In the genomic region with DNA sequence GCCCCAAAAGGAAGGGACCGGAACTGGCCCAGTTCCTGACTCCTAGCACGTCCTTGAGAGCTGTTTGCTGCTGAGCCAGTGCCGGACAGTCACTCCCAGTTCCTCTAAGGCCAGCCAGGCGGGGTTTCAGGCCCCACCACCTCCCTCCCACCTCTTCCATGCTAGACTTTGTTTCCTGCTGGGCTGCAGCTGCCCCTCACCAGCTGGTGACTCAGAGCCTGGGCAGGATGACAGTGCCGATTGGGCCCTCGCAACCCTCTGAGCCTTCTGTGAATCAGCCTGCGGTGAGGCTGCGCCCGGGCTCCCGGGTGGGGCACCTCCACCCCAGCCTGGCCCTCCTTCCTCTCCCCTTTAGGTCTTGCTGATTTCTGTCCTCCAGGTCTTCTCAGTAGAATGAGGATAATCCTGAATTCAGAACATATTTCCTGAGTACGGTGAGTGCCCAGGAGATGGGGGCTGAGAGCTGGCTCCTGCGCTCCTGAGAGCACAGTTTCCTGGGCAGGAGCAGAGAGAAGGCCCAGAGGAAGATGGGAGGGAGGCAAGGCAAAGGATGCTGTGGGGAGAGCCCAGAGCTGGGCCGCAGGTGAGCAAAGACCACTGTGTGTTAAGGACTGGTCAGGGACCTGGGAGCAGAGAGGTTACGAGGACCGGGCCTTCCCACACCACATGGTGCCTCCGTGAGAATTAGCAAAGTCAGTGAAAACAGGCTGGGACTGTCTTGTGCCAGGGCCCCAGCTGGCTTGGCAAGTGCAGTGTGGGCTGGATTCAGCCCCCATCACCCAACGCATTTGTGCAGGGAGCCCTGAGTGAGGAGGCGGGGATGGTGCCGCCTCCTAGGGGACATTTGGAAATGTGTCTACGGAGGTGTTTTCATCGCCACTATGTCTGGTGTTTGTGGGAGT, we compare ENCODE assay signal across 8 cellular contexts. TPM values are rescaled to one million over a fixed set of nuclear protein-coding genes. Genes with fewer than 3 reads are reported as not detected.
DNase-seq lines count a peak whose midpoint lies in the region; ATAC-seq and TF ChIP-seq lines count a peak whose summit lies in the region.

No MANE protein-coding gene starts in this region.

- H3K4me1 ChIP-seq in skeletal muscle satellite cell (ENCODE audit: control insufficient read depth, insufficient read depth, low read length), result peaks cover 58% of the 10 kb centered on the region

- TF ChIP-seq CTCF in WI38 (IDR thresholded peaks at IDR 0.05; ENCODE audit: low read depth, low read length), result peak; percentile 26
- TF ChIP-seq CTCF in brain microvascular endothelial cell (IDR thresholded peaks at IDR 0.05; ENCODE audit: low read depth, low read length, missing control alignments), result peak; percentile 59

- peak overlapping the region; percentile 68 for H3K4me3 ChIP-seq in WI38 (ENCODE audit: low read depth, low read length)
- H3K4me3 ChIP-seq in brain microvascular endothelial cell (ENCODE audit: low read depth, low read length), result peak overlapping the region; percentile 44
- H3K4me3 ChIP-seq in skeletal muscle satellite cell (ENCODE audit: low read length), result peak overlapping the region; percentile 72

- H3K27ac ChIP-seq in brain microvascular endothelial cell, result peak overlapping the region; percentile 72

- ATAC-seq in GM18511 (IDR thresholded peaks at IDR 0.05; ENCODE audit: unreplicated experiment) (peak; percentile 59), HG03520 (IDR thresholded peaks at IDR 0.05; ENCODE audit: unreplicated experiment) (no peak)

- DNase-seq in NCI-H2081 (lab: John Stamatoyannopoulos, UW) (peak; percentile 86 to 92), brain microvascular endothelial cell (peak; percentile 90), iPS-NIHi7 (ENCODE audit: extremely low spot score) (peak; percentile 79), NAMALWA (ENCODE audit: low spot score) (no peak)

- in situ Hi-C loops in brain microvascular endothelial cell (cut with HindIII; ENCODE audit: low pct_ligation_motif_present, low sequenced_read_pairs), result no loop called here

- H3K9ac ChIP-seq in skeletal muscle satellite cell (ENCODE audit: low read depth, low read length), result peak overlapping the region; percentile 90

- H3K4me2 ChIP-seq in skeletal muscle satellite cell (ENCODE audit: low read length), result peak overlapping the region; percentile 92

- H3K36me3 ChIP-seq in brain microvascular endothelial cell (replicated peaks), result no peaks in the 10 kb centered on the region
- peaks cover 5% of the 10 kb centered on the region for H3K36me3 ChIP-seq in skeletal muscle satellite cell (ENCODE audit: insufficient read depth, low read length)

- H3K27me3 ChIP-seq in brain microvascular endothelial cell (replicated peaks) (no peaks in the 10 kb centered on the region), skeletal muscle satellite cell (ENCODE audit: control insufficient read depth, insufficient read depth, low read length) (no peaks in the 10 kb centered on the region)

- H3K9me3 ChIP-seq in skeletal muscle satellite cell (replicated peaks; ENCODE audit: low read length), result peaks cover 6% of the 10 kb centered on the region

RNA-seq across cellular contexts. Expression of a gene that starts 32.9 kb away (rescaled TPM):
- 16.2 and 32.7 TPM in 2 replicates for total RNA-seq in skeletal muscle satellite cell (2012; rRNA removed)
